20 cellular contexts compared by ENCODE assay signal in genomic region chr12:116044181-116044580, GRCh38.
DNase-seq lines count a peak whose midpoint lies in the region; ATAC-seq and TF ChIP-seq lines count a peak whose summit lies in the region.
"Had no signal": no experiment of that assay in that cellular context is flagged by ENCODE, and none has a peak within 500 bp of the region (broad histone marks: within the 10 kb centered on the region; RNA-seq: fewer than 3 reads in every experiment).

No MANE protein-coding gene starts in this region.

- H3K36me3 Mint-ChIP-seq in activated T-helper 17 cell treated with anti-CD3 and anti-CD28 coated beads, Interleukin-2, amount 50 U/mL, for 72 hours (ENCODE audit: low read depth), result no peaks in the 10 kb centered on the region

- no peak overlapping the region for H3K9ac ChIP-seq in HUES48 (ENCODE audit: low read depth, low read length)

- DNase-seq in fibroblast of gingiva (ENCODE audit: low read depth) (peak; percentile 10), mucosa of descending colon (no peak), NCI-H1417 (lab: John Stamatoyannopoulos, UW) (no peak), NCI-H2171 treated with DMSO at 0.1 percent for 48 hours (lab: John Stamatoyannopoulos, UW) (no peak), aorta (no peak)
- no peak for DNase-seq in activated CD4-positive, alpha-beta T cell treated with anti-CD3 and anti-CD28 coated beads, Interleukin-2, amount 50 U/mL, for 48 hours
- DNase-seq: activated CD4-positive, alpha-beta T cell treated with anti-CD3 and anti-CD28 coated beads for 48 hours; activated CD8-positive, alpha-beta memory T cell treated with anti-CD3 and anti-CD28 coated beads, Interleukin-2, amount 50 U/mL, for 4 hours; activated effector memory CD4-positive, alpha-beta T cell treated with anti-CD3 and anti-CD28 coated beads, Interleukin-2, amount 50 U/mL, for 16 hours; effector CD8-positive, alpha-beta T cell; NCI-H1436; NCI-H774; PC-3; SJCRH30; stimulated activated CD4-positive, alpha-beta T cell treated with anti-CD3 and anti-CD28 coated beads, Interleukin-1b, Interleukin-23, amount 100 ng/mL, for 48 hours; stimulated activated naive CD4-positive, alpha-beta T cell had no signal

- WGBS in aorta, 2 donors, result 3 to 6% methylated on average over 3 of the region's 3 CpGs

- no peaks in the 10 kb centered on the region for H3K9me3 Mint-ChIP-seq in activated T-helper 17 cell treated with anti-CD3 and anti-CD28 coated beads, Interleukin-2, amount 50 U/mL, for 72 hours

- TF ChIP-seq CTCF in mucosa of descending colon (IDR thresholded peaks at IDR 0.05), result no peak

- no peaks in the 10 kb centered on the region for H3K27me3 Mint-ChIP-seq in activated T-helper 17 cell treated with anti-CD3 and anti-CD28 coated beads, Interleukin-2, amount 50 U/mL, for 72 hours

- H3K4me3 ChIP-seq in HUES48 (ENCODE audit: low read depth, low read length) (no peak overlapping the region), mucosa of descending colon (no peak overlapping the region), aorta (ENCODE audit: low read length in 2 of 2) (no peak overlapping the region)
- H3K4me3 ChIP-seq: lung, SJCRH30 had no signal

- H3K36me3 ChIP-seq in HUES48 (ENCODE audit: control insufficient read depth, insufficient read depth, low read length) (no peaks in the 10 kb centered on the region), mucosa of descending colon (ENCODE audit: low read depth) (no peaks in the 10 kb centered on the region), aorta (ENCODE audit: control insufficient read depth in 1 of 2, insufficient read depth in 2 of 2, low read length in 1 of 2) (no peaks in the 10 kb centered on the region)
- H3K36me3 ChIP-seq: SJCRH30 had no signal

- intact Hi-C loops in mucosa of descending colon (cut with DNase I, micrococcal nuclease), result no loop called here
- intact Hi-C loops in aorta (cut with DNase I), result no loop called here

- H3K27ac Mint-ChIP-seq in activated T-helper 17 cell treated with anti-CD3 and anti-CD28 coated beads, Interleukin-2, amount 50 U/mL, for 72 hours, result peak overlapping the region; percentile 1

- H3K4me3 Mint-ChIP-seq in activated T-helper 17 cell treated with anti-CD3 and anti-CD28 coated beads, Interleukin-2, amount 50 U/mL, for 72 hours, result no peak overlapping the region

- H3K27ac ChIP-seq in HUES48 (ENCODE audit: low read depth, low read length) (peak overlapping the region; percentile 11), aorta (ENCODE audit: low read depth in 1 of 2, low read length in 2 of 2) (no peak overlapping the region)
- H3K27ac ChIP-seq: C4-2B, SJCRH30 had no signal

- H3K4me1 Mint-ChIP-seq in activated T-helper 17 cell treated with anti-CD3 and anti-CD28 coated beads, Interleukin-2, amount 50 U/mL, for 72 hours, result peaks cover 24% of the 10 kb centered on the region

- H3K27me3 ChIP-seq in HUES48 (ENCODE audit: control insufficient read depth, insufficient read depth, low read length) (no peaks in the 10 kb centered on the region), aorta (ENCODE audit: control insufficient read depth in 1 of 2, insufficient read depth in 2 of 2, low read length in 1 of 2) (no peaks in the 10 kb centered on the region)
- H3K27me3 ChIP-seq: SJCRH30 had no signal

- H3K9me3 ChIP-seq in HUES48 (ENCODE audit: control insufficient read depth, insufficient read depth, low read length) (no peaks in the 10 kb centered on the region), mucosa of descending colon (no peaks in the 10 kb centered on the region), aorta (ENCODE audit: control insufficient read depth, low read length) (no peaks in the 10 kb centered on the region)
- H3K9me3 ChIP-seq: SJCRH30 had no signal

- no peak for ATAC-seq in activated T-helper 17 cell treated with anti-CD3 and anti-CD28 coated beads, Interleukin-2, amount 50 U/mL, for 72 hours (replicated peaks)
- ATAC-seq in mucosa of descending colon (peak; percentile 31), aorta (ENCODE audit: low FRiP score) (no peak)
- ATAC-seq: PC-3 had no signal

- H3K4me1 ChIP-seq in HUES48 (ENCODE audit: control insufficient read depth, insufficient read depth, low read length), result no peaks in the 10 kb centered on the region
- H3K4me1 ChIP-seq in mucosa of descending colon (ENCODE audit: low read depth), result no peaks in the 10 kb centered on the region
- peaks cover 2 to 15% of the 10 kb centered on the region in 2 donors for H3K4me1 ChIP-seq in aorta (ENCODE audit: control insufficient read depth in 1 of 2, insufficient read depth in 2 of 2, low read length in 2 of 2)
